In genomic region chr14:72847721-72848120, GRCh38 we compare ENCODE assay signal across 20 cellular contexts.
"Had no signal": no experiment of that assay in that cellular context is flagged by ENCODE, and none has a peak within 500 bp of the region (broad histone marks: within the 10 kb centered on the region; RNA-seq: fewer than 3 reads in every experiment).

No MANE protein-coding gene starts in this region.

- H3K9me3 ChIP-seq: sigmoid colon, spleen, upper lobe of left lung had no signal

- H3K27me3 Mint-ChIP-seq: activated B cell treated with CpG ODN at 0.5 μM for 24 hours; brain; stimulated activated naive CD8-positive, alpha-beta T cell treated with anti-CD3 and anti-CD28 coated beads, Interleukin-15, amount 100 ng/mL, for 72 hours had no signal

- H3K27ac Mint-ChIP-seq: activated B cell treated with CpG ODN at 0.5 μM for 24 hours; activated CD8-positive, alpha-beta T cell treated with anti-CD3 and anti-CD28 coated beads, Interleukin-2, amount 10 ng/mL, durations not matched to agents 7 days and 5 days; activated T-cell treated with anti-CD3 and anti-CD28 coated beads, Interleukin-2, amount 50 U/mL, for 72 hours; brain; neural progenitor cell; stimulated activated naive CD8-positive, alpha-beta T cell treated with anti-CD3 and anti-CD28 coated beads, Interleukin-15, amount 100 ng/mL, for 72 hours had no signal

- H3K4me3 ChIP-seq: lung, neural progenitor cell, sigmoid colon, spleen, upper lobe of left lung had no signal

- H3K4me1 ChIP-seq: sigmoid colon, spleen, upper lobe of left lung had no signal

- H3K27ac ChIP-seq: neural progenitor cell, sigmoid colon, spleen, upper lobe of left lung had no signal

- H3K9me3 Mint-ChIP-seq: activated B cell treated with CpG ODN at 0.5 μM for 24 hours; activated naive CD4-positive, alpha-beta T cell treated with anti-CD3 and anti-CD28 coated beads, Interleukin-2, amount 50 U/mL, for 72 hours; activated T-cell treated with anti-CD3 and anti-CD28 coated beads, Interleukin-2, amount 50 U/mL, for 72 hours; brain; stimulated activated naive CD8-positive, alpha-beta T cell treated with anti-CD3 and anti-CD28 coated beads, Interleukin-15, amount 100 ng/mL, for 72 hours had no signal

- H3K27me3 ChIP-seq: neural progenitor cell, sigmoid colon, spleen, upper lobe of left lung had no signal

- H3K4me3 Mint-ChIP-seq: activated B cell treated with CpG ODN at 0.5 μM for 24 hours; activated CD8-positive, alpha-beta T cell treated with anti-CD3 and anti-CD28 coated beads, Interleukin-2, amount 10 ng/mL, durations not matched to agents 7 days and 5 days; activated T-cell treated with anti-CD3 and anti-CD28 coated beads, Interleukin-2, amount 50 U/mL, for 72 hours; brain; neural progenitor cell; stimulated activated naive CD8-positive, alpha-beta T cell treated with anti-CD3 and anti-CD28 coated beads, Interleukin-15, amount 100 ng/mL, for 72 hours had no signal

- H3K36me3 Mint-ChIP-seq: activated naive CD4-positive, alpha-beta T cell treated with anti-CD3 and anti-CD28 coated beads, Interleukin-2, amount 50 U/mL, for 72 hours; brain; neural progenitor cell had no signal

- H3K36me3 ChIP-seq: neural progenitor cell, sigmoid colon, spleen, upper lobe of left lung had no signal

- H3K4me1 Mint-ChIP-seq: brain; stimulated activated naive CD8-positive, alpha-beta T cell treated with anti-CD3 and anti-CD28 coated beads, Interleukin-15, amount 100 ng/mL, for 72 hours had no signal

- ATAC-seq: activated CD8-positive, alpha-beta T cell treated with anti-CD3 and anti-CD28 coated beads, Interleukin-2, amount 10 ng/mL, durations not matched to agents 7 days and 5 days; activated naive CD4-positive, alpha-beta T cell treated with anti-CD3 and anti-CD28 coated beads, Interleukin-2, amount 50 U/mL, for 72 hours; activated T-cell treated with anti-CD3 and anti-CD28 coated beads, Interleukin-2, amount 50 U/mL, for 72 hours; stimulated activated naive CD8-positive, alpha-beta T cell treated with anti-CD3 and anti-CD28 coated beads, Interleukin-15, amount 100 ng/mL, for 72 hours had no signal

- DNase-seq: activated B cell treated with CpG ODN at 0.5 μM for 24 hours; activated CD4-positive, alpha-beta T cell treated with anti-CD3 and anti-CD28 coated beads for 48 hours; activated CD8-positive, alpha-beta memory T cell treated with anti-CD3 and anti-CD28 coated beads, Interleukin-2, amount 50 U/mL, for 4 hours; activated CD8-positive, alpha-beta T cell treated with anti-CD3 and anti-CD28 coated beads, Interleukin-2, amount 10 ng/mL, durations not matched to agents 7 days and 5 days; activated gamma-delta T cell; activated T-cell treated with anti-CD3 and anti-CD28 coated beads, Interleukin-2, amount 50 U/mL, for 72 hours; cerebellar nuclear complex; effector CD8-positive, alpha-beta T cell; foreskin melanocyte; head of caudate nucleus; midbrain; sigmoid colon; spleen; stimulated activated naive CD8-positive, alpha-beta T cell treated with anti-CD3 and anti-CD28 coated beads, Interleukin-15, amount 100 ng/mL, for 72 hours; T-helper 2 cell; upper lobe of left lung had no signal

- H3K9ac ChIP-seq: neural progenitor cell had no signal
